ENCODE assay signal across 15 cellular contexts in the genomic region with DNA sequence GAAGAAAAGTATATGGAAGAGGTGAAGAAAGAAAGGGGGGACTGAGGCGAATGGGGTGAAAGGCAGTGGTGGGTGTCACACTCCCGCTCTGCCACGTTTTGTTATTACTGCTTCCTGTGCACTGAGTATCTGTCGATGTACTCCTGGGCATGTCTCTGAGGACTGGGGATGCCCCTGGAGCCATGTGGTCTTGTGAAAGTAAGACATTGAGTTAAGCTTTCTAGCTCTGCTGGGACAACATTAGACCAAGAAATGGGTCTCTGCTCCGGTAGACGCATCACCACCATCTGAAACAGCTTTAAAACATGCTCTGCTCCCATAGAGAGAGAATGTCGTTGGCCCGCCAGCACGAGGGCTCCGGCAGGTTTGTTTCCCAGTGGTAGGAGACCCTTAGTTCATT. TPM values are rescaled to one million over a fixed set of nuclear protein-coding genes. Genes with fewer than 3 reads are reported as not detected.
DNase-seq lines count a peak whose midpoint lies in the region; ATAC-seq lines count a peak whose summit lies in the region.
"Had no signal": no experiment of that assay in that cellular context is flagged by ENCODE, and none has a peak within 500 bp of the region (broad histone marks: within the 10 kb centered on the region; RNA-seq: fewer than 3 reads in every experiment).

No MANE protein-coding gene starts in this region.

- no peak for DNase-seq in activated naive CD8-positive, alpha-beta T cell treated with anti-CD3 and anti-CD28 coated beads for 36 hours
- DNase-seq in NCI-H69 (lab: John Stamatoyannopoulos, UW) (no peak), AG20443 (ENCODE audit: low spot score) (no peak)
- DNase-seq: foreskin melanocyte, mesenchymal stem cell, NCI-H1105 treated with DMSO at 0.1 percent for 48 hours, NCI-H226 had no signal

- H3K27ac Mint-ChIP-seq in activated naive CD8-positive, alpha-beta T cell treated with anti-CD3 and anti-CD28 coated beads for 36 hours = peak overlapping the region; percentile 84
- H3K27ac Mint-ChIP-seq: neural progenitor cell had no signal

- no peaks in the 10 kb centered on the region for H3K27me3 Mint-ChIP-seq in activated naive CD8-positive, alpha-beta T cell treated with anti-CD3 and anti-CD28 coated beads for 36 hours
- H3K27me3 Mint-ChIP-seq: effector memory CD8-positive, alpha-beta T cell had no signal

- no peak overlapping the region for H3K4me3 Mint-ChIP-seq in activated naive CD8-positive, alpha-beta T cell treated with anti-CD3 and anti-CD28 coated beads for 36 hours
- H3K4me3 Mint-ChIP-seq: neural progenitor cell had no signal

- H3K36me3 Mint-ChIP-seq in activated naive CD8-positive, alpha-beta T cell treated with anti-CD3 and anti-CD28 coated beads for 36 hours = no peaks in the 10 kb centered on the region
- H3K36me3 Mint-ChIP-seq: neural progenitor cell had no signal

- peak; percentile 39 for ATAC-seq in GM18498 (IDR thresholded peaks at IDR 0.05; ENCODE audit: unreplicated experiment)
- peak; percentile 42 for ATAC-seq in GM19351 (IDR thresholded peaks at IDR 0.05; ENCODE audit: unreplicated experiment)
- peak; percentile 42 for ATAC-seq in HG03175 (IDR thresholded peaks at IDR 0.05; ENCODE audit: unreplicated experiment)
- ATAC-seq in HG02938 (IDR thresholded peaks at IDR 0.05; ENCODE audit: unreplicated experiment) = no peak
- ATAC-seq in esophagus mucosa = no peak
- ATAC-seq: sciatic nerve had no signal

- peaks cover 5% of the 10 kb centered on the region for H3K9me3 Mint-ChIP-seq in activated naive CD8-positive, alpha-beta T cell treated with anti-CD3 and anti-CD28 coated beads for 36 hours
- H3K9me3 Mint-ChIP-seq: effector memory CD8-positive, alpha-beta T cell had no signal

- H3K4me1 Mint-ChIP-seq in activated naive CD8-positive, alpha-beta T cell treated with anti-CD3 and anti-CD28 coated beads for 36 hours = peaks cover 55% of the 10 kb centered on the region

RNA-seq across cellular contexts. Expression of a gene that starts 40.0 kb away (rescaled TPM):
- 100 to 1,000 TPM; 432 to 438 TPM for total RNA-seq in activated naive CD8-positive, alpha-beta T cell treated with anti-CD3 and anti-CD28 coated beads for 36 hours
- 1.1 TPM for total RNA-seq in esophagus mucosa

Comparison
In these comparisons a context has a peak if more than half of its experiments do, and no peak if none do; other contexts are left out.
1. ATAC-seq: peak in GM18498 (single experiment), GM19351 (single experiment) and HG03175 (single experiment); none in HG02938 (single experiment) and esophagus mucosa (single experiment).
2. RNA of a gene that starts 40.0 kb away (total RNA-seq): 432 to 438 TPM in activated naive CD8-positive, alpha-beta T cell treated with anti-CD3 and anti-CD28 coated beads for 36 hours; 1.1 TPM in esophagus mucosa (single experiment); every median in the first group is over 100 times any median in the second.